1 cellular context compared by ENCODE assay signal in the genomic region with DNA sequence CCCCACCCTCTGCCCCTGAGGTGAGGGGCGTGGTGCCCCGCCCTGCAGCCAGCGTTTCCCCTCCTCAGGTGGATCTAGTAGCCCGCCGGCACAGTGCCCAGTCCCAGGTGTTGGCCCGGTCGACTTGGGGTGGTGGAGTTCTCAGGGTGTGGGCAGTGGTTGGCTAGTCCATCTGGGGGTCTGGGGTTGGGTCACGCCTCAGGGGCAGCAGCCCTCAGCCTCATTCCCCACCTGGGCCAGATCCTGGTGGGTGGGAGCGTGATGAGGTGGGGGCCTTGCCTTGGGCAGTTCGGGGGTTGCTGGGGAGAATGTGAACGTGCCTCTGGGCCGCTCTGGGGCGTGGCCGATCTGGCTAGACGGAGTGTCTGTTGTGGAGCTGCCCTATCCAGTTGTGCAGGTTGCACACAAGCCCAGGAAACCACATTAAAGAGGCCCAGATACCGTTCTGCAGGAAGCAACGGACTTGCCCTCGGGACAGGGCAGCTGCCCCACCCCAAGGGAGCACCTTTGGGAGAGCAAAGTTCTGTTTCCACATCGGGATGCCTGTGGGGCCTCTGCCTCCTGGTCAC.
TF ChIP-seq lines count a peak whose summit lies in the region.

No MANE protein-coding gene starts in this region.

TF ChIP-seq in HEK293, 187 proteins besides CTCF, POLR2A, EP300 and RAD21 (continued from another document):
- TF ChIP-seq, protein P1, sequence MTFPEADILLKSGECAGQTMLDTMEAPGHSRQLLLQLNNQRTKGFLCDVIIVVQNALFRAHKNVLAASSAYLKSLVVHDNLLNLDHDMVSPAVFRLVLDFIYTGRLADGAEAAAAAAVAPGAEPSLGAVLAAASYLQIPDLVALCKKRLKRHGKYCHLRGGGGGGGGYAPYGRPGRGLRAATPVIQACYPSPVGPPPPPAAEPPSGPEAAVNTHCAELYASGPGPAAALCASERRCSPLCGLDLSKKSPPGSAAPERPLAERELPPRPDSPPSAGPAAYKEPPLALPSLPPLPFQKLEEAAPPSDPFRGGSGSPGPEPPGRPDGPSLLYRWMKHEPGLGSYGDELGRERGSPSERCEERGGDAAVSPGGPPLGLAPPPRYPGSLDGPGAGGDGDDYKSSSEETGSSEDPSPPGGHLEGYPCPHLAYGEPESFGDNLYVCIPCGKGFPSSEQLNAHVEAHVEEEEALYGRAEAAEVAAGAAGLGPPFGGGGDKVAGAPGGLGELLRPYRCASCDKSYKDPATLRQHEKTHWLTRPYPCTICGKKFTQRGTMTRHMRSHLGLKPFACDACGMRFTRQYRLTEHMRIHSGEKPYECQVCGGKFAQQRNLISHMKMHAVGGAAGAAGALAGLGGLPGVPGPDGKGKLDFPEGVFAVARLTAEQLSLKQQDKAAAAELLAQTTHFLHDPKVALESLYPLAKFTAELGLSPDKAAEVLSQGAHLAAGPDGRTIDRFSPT (tag by site-specific recombination; IDR thresholded peaks at IDR 0.05) = peak; percentile 7; the same call in 1 of the 2 replicates
- TF ChIP-seq ZNF157 (tag by site-specific recombination; IDR thresholded peaks at IDR 0.05) = no peak
- no peak for TF ChIP-seq ZNF138 (tag by site-specific recombination; IDR thresholded peaks at IDR 0.05; ENCODE audit: borderline replicate concordance)
- TF ChIP-seq, protein P2, sequence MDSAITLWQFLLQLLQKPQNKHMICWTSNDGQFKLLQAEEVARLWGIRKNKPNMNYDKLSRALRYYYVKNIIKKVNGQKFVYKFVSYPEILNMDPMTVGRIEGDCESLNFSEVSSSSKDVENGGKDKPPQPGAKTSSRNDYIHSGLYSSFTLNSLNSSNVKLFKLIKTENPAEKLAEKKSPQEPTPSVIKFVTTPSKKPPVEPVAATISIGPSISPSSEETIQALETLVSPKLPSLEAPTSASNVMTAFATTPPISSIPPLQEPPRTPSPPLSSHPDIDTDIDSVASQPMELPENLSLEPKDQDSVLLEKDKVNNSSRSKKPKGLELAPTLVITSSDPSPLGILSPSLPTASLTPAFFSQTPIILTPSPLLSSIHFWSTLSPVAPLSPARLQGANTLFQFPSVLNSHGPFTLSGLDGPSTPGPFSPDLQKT (IDR thresholded peaks at IDR 0.05; ENCODE audit: borderline replicate concordance, low read depth, low read length) = no peak
- no peak for TF ChIP-seq ZNF747 (tag by site-specific recombination; IDR thresholded peaks at IDR 0.05)
- no peak for TF ChIP-seq ZFHX2 (tag by site-specific recombination; conservative IDR thresholded peaks at IDR 0.05)
- TF ChIP-seq, protein P3, sequence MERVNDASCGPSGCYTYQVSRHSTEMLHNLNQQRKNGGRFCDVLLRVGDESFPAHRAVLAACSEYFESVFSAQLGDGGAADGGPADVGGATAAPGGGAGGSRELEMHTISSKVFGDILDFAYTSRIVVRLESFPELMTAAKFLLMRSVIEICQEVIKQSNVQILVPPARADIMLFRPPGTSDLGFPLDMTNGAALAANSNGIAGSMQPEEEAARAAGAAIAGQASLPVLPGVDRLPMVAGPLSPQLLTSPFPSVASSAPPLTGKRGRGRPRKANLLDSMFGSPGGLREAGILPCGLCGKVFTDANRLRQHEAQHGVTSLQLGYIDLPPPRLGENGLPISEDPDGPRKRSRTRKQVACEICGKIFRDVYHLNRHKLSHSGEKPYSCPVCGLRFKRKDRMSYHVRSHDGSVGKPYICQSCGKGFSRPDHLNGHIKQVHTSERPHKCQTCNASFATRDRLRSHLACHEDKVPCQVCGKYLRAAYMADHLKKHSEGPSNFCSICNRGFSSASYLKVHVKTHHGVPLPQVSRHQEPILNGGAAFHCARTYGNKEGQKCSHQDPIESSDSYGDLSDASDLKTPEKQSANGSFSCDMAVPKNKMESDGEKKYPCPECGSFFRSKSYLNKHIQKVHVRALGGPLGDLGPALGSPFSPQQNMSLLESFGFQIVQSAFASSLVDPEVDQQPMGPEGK (tag by site-specific recombination; IDR thresholded peaks at IDR 0.05) = peak; percentile 34
- TF ChIP-seq, protein P4, sequence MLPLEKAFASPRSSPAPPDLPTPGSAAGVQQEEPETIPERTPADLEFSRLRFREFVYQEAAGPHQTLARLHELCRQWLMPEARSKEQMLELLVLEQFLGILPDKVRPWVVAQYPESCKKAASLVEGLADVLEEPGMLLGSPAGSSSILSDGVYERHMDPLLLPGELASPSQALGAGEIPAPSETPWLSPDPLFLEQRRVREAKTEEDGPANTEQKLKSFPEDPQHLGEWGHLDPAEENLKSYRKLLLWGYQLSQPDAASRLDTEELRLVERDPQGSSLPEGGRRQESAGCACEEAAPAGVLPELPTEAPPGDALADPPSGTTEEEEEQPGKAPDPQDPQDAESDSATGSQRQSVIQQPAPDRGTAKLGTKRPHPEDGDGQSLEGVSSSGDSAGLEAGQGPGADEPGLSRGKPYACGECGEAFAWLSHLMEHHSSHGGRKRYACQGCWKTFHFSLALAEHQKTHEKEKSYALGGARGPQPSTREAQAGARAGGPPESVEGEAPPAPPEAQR (tag by site-specific recombination; IDR thresholded peaks at IDR 0.05) = no peak
- 0 out of 2 replicates have a peak, but pooled peaks have one; percentile 21 for TF ChIP-seq ZNF600 (tag by site-specific recombination; IDR thresholded peaks at IDR 0.05)
- no peak for TF ChIP-seq ZBTB48 (tag by site-specific recombination; IDR thresholded peaks at IDR 0.05)
- TF ChIP-seq ZXDB (tag by site-specific recombination; IDR thresholded peaks at IDR 0.05) = no peak
- TF ChIP-seq MZF1 (tag by site-specific recombination; IDR thresholded peaks at IDR 0.05; ENCODE audit: borderline replicate concordance) = no peak
- TF ChIP-seq SP7 (tag by site-specific recombination; IDR thresholded peaks at IDR 0.05) = no peak
- TF ChIP-seq, protein P5, sequence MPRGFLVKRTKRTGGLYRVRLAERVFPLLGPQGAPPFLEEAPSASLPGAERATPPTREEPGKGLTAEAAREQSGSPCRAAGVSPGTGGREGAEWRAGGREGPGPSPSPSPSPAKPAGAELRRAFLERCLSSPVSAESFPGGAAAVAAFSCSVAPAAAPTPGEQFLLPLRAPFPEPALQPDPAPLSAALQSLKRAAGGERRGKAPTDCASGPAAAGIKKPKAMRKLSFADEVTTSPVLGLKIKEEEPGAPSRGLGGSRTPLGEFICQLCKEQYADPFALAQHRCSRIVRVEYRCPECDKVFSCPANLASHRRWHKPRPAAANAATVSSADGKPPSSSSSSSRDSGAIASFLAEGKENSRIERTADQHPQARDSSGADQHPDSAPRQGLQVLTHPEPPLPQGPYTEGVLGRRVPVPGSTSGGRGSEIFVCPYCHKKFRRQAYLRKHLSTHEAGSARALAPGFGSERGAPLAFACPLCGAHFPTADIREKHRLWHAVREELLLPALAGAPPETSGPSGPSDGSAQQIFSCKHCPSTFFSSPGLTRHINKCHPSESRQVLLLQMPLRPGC (tag by site-specific recombination; IDR thresholded peaks at IDR 0.05) = no peak
- TF ChIP-seq SP3 (tag by site-specific recombination; IDR thresholded peaks at IDR 0.05) = no peak
